ENCODE assay signal across 1 cellular context in genomic region chr9:3329361-3329760, GRCh38.
TF ChIP-seq lines count a peak whose summit lies in the region.

No MANE protein-coding gene starts in this region.

TF ChIP-seq in IMR-90, 13 proteins besides CTCF, POLR2A, EP300 and RAD21 (continued from another document):
- TF ChIP-seq ELK1 (IDR thresholded peaks at IDR 0.05; ENCODE audit: borderline replicate concordance, low read depth, low read length) (no peak), RFX5 (IDR thresholded peaks at IDR 0.05; ENCODE audit: low read depth, low read length) (no peak), RCOR1 (IDR thresholded peaks at IDR 0.05; ENCODE audit: insufficient replicate concordance, low read length) (no peak), CEBPB (IDR thresholded peaks at IDR 0.05; ENCODE audit: low read depth, low read length) (no peak), MAZ (IDR thresholded peaks at IDR 0.05; ENCODE audit: borderline replicate concordance, low read depth, low read length) (no peak), CHD1 (IDR thresholded peaks at IDR 0.05; ENCODE audit: low read depth, low read length) (no peak), MAFK (IDR thresholded peaks at IDR 0.05; ENCODE audit: low read depth, low read length) (no peak), MXI1 (IDR thresholded peaks at IDR 0.05; ENCODE audit: borderline replicate concordance, low read depth, low read length) (no peak)
TF ChIP-seq in IMR-90: peak in this region for 0.
